ENCODE assay signal across 1 cellular context in genomic region chr1:116465845-116466685, GRCh38.
TF ChIP-seq lines count a peak whose summit lies in the region.

No MANE protein-coding gene starts in this region.

TF ChIP-seq in HepG2, 621 proteins besides CTCF, POLR2A, EP300 and RAD21 (continued from another document and continues in another):
- TF ChIP-seq REST (IDR thresholded peaks at IDR 0.05; ENCODE audit: borderline replicate concordance in 1 of 2, low read depth in 1 of 2, low read length in 2 of 2) (peak in 1 of 2 experiments; percentile 60; a peak in 1 of 4 replicates), ZNF605 (CRISPR knock-in tag; IDR thresholded peaks at IDR 0.05) (peak; percentile 47; the same call in 1 of the 2 replicates), SOX13 (IDR thresholded peaks at IDR 0.05) (no peak), SOX13 (CRISPR knock-in tag; conservative IDR thresholded peaks at IDR 0.05 in 1 of 2, IDR thresholded peaks at IDR 0.05 in 1 of 2) (peak in 1 of 2 experiments; percentile 85; a peak in 2 of 4 replicates), ZNF775 (CRISPR knock-in tag; IDR thresholded peaks at IDR 0.05; ENCODE audit: borderline replicate concordance) (no peak), ZNF616 (CRISPR knock-in tag; IDR thresholded peaks at IDR 0.05; ENCODE audit: low read depth) (no peak), REPIN1 (CRISPR knock-in tag; IDR thresholded peaks at IDR 0.05; ENCODE audit: borderline replicate concordance, low read depth) (peak; percentile 55; the same call in 1 of the 2 replicates), ZNF572 (CRISPR knock-in tag; IDR thresholded peaks at IDR 0.05) (no peak), ZNF232 (CRISPR knock-in tag; IDR thresholded peaks at IDR 0.05; ENCODE audit: borderline replicate concordance) (peak; percentile 84; the same call in 1 of the 2 replicates), THRA (CRISPR knock-in tag; IDR thresholded peaks at IDR 0.05; ENCODE audit: borderline replicate concordance) (peak; percentile 87), PRDM10 (CRISPR knock-in tag; IDR thresholded peaks at IDR 0.05; ENCODE audit: low read depth) (no peak), ZNF576 (CRISPR knock-in tag; IDR thresholded peaks at IDR 0.05) (no peak), ZNF749 (CRISPR knock-in tag; IDR thresholded peaks at IDR 0.05; ENCODE audit: borderline replicate concordance) (peak; percentile 69; the same call in 1 of the 2 replicates), SP2 (CRISPR knock-in tag; IDR thresholded peaks at IDR 0.05) (no peak), ZHX2 (IDR thresholded peaks at IDR 0.05; ENCODE audit: low read depth) (no peak), ZHX2 (CRISPR knock-in tag; IDR thresholded peaks at IDR 0.05; ENCODE audit: borderline replicate concordance) (0 out of 2 replicates have a peak, but pooled peaks have one; percentile 47), ZNF138 (CRISPR knock-in tag; IDR thresholded peaks at IDR 0.05; ENCODE audit: low read depth) (no peak), HOXA5 (CRISPR knock-in tag; IDR thresholded peaks at IDR 0.05) (peak; percentile 58; the same call in 1 of the 2 replicates), ZNF567 (CRISPR knock-in tag; IDR thresholded peaks at IDR 0.05; ENCODE audit: borderline replicate concordance) (no peak; the same call in 1 of the 2 replicates), YY1 (IDR thresholded peaks at IDR 0.05; ENCODE audit: insufficient read depth, insufficient replicate concordance, low read depth, low read length) (peak; percentile 80), ZBTB34 (CRISPR knock-in tag; IDR thresholded peaks at IDR 0.05) (0 out of 2 replicates have a peak, but pooled peaks have one; percentile 23), HMG20B (CRISPR knock-in tag; conservative IDR thresholded peaks at IDR 0.05) (no peak), ONECUT2 (CRISPR knock-in tag; IDR thresholded peaks at IDR 0.05) (peak; percentile 75), ZBTB42 (CRISPR knock-in tag; IDR thresholded peaks at IDR 0.05) (no peak), GATA4 (IDR thresholded peaks at IDR 0.05; ENCODE audit: borderline replicate concordance, low read depth) (0 out of 2 replicates have a peak, but pooled peaks have one; percentile 22), NR3C1 (CRISPR knock-in tag; IDR thresholded peaks at IDR 0.05) (no peak), IRF2 (CRISPR knock-in tag; IDR thresholded peaks at IDR 0.05) (peak; percentile 46), CEBPB (IDR thresholded peaks at IDR 0.05; ENCODE audit: borderline replicate concordance, low read depth, low read length) (0 out of 2 replicates have a peak, but pooled peaks have one; percentile 10), ZNF121 (CRISPR knock-in tag; IDR thresholded peaks at IDR 0.05) (no peak), THAP9 (CRISPR knock-in tag; IDR thresholded peaks at IDR 0.05; ENCODE audit: borderline replicate concordance) (peak; percentile 66; the same call in 1 of the 2 replicates), DZIP1 (CRISPR knock-in tag; IDR thresholded peaks at IDR 0.05) (no peak), SNAPC2 (CRISPR knock-in tag; IDR thresholded peaks at IDR 0.05) (no peak), DNMT1 (CRISPR knock-in tag; IDR thresholded peaks at IDR 0.05) (no peak), NKX3-1 (CRISPR knock-in tag; IDR thresholded peaks at IDR 0.05) (peak; percentile 83; the same call in 1 of the 2 replicates), ZMYM4 (CRISPR knock-in tag; IDR thresholded peaks at IDR 0.05) (peak; percentile 90), HDAC2 (CRISPR knock-in tag; IDR thresholded peaks at IDR 0.05) (peak; percentile 72; the same call in 1 of the 2 replicates)
